ENCODE assay signal across 12 cellular contexts in the genomic region with DNA sequence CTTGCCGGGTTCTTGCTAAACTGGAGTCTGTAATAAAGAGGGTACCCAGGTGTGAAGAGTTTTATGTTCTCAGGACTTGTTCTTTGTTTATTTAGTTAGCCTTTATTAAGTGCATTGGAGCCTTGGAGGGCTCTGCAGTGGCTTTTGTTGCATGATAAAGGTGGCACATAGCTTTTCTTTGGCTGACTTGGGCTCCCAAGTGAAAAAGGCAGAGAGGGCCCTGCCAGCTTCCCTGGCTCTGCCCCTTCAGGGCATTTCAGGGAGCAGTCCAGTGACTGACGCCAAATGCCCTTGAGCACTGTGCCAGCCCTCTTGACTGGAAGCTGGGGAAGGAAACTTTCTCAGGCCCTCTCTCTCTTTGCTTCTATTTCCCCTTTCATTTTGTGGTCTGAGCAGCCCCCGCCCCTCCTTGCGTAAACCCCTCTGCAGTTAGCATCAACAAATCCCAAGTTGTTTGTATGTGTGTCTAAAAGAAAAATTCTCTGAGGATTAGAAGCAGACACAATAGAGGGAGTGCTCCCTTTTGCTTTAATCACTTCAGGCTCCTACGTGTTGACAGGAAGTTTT.
A peak's percentile ranks its signal among the peaks of the same experiment; 100 is the strongest.
DNase-seq lines count a peak whose midpoint lies in the region; ATAC-seq, FAIRE-seq and TF ChIP-seq lines count a peak whose summit lies in the region.
"Had no signal": no experiment of that assay in that cellular context is flagged by ENCODE, and none has a peak within 500 bp of the region (broad histone marks: within the 10 kb centered on the region; RNA-seq: fewer than 3 reads in every experiment).

No MANE protein-coding gene starts in this region.

- no peak for FAIRE-seq in HepG2 (lab: Jason Lieb, UNC)

- H3K4me3 Mint-ChIP-seq in endothelial cell (ENCODE audit: unreplicated experiment), result no peak overlapping the region

- H3K9me3 Mint-ChIP-seq in endothelial cell (ENCODE audit: unreplicated experiment), result no peaks in the 10 kb centered on the region

- TF ChIP-seq EP300 in HepG2 (IDR thresholded peaks at IDR 0.05; ENCODE audit: low read depth in 2 of 2, low read length in 2 of 2) (no peak), HepG2 (CRISPR knock-in tag; IDR thresholded peaks at IDR 0.05; ENCODE audit: borderline replicate concordance) (no peak)

- H3K27me3 ChIP-seq in right lobe of liver (peaks cover 0 to 5% of the 10 kb centered on the region in 2 donors), HepG2 (ENCODE audit: control insufficient read depth in 1 of 2, insufficient read depth in 2 of 2, low read length in 2 of 2) (no peaks in the 10 kb centered on the region)

- in situ Hi-C loops in HepG2 (cut with HindIII; ENCODE audit: extremely low pct_ligation_motif_present, low pct_unique_long_range_greater_than_20kb), result no loop called here
- in situ Hi-C loops in ACHN (cut with HindIII; ENCODE audit: low pct_ligation_motif_present, low pct_unique_long_range_greater_than_20kb, low sequenced_read_pairs), result no loop called here

- no peak for DNase-seq in right lobe of liver
- DNase-seq in HepG2 (ENCODE audit: low spot score), result no peak
- no peak for DNase-seq in endothelial cell (ENCODE audit: low spot score)
- DNase-seq in activated naive CD4-positive, alpha-beta T cell treated with anti-CD3 and anti-CD28 coated beads, Interleukin-2, amount 50 U/mL, for 16 hours, result no peak
- DNase-seq in ACHN, result no peak
- no peak for DNase-seq in HEK293T (ENCODE audit: extremely low spot score)
- DNase-seq: activated CD4-positive, CD25-positive, alpha-beta regulatory T cell treated with anti-CD3 and anti-CD28 coated beads, Interleukin-2, amount 50 U/mL, for 72 hours; activated effector memory CD4-positive, alpha-beta T cell treated with Interleukin-2 at 50 U/mL for 16 hours; RPMI8226; stimulated activated CD4-positive, alpha-beta T cell treated with anti-CD3 and anti-CD28 coated beads, Interleukin-1b, Interleukin-23, amount 100 ng/mL, for 48 hours had no signal

- TF ChIP-seq POLR2A in right lobe of liver (IDR thresholded peaks at IDR 0.05), result no peak
- no peak for TF ChIP-seq POLR2A in HepG2 (IDR thresholded peaks at IDR 0.05; ENCODE audit: insufficient read depth in 1 of 2, low read depth in 2 of 2, low read length in 2 of 2)

- TF ChIP-seq CTCF in right lobe of liver (IDR thresholded peaks at IDR 0.05) (no peak), HepG2 (CRISPR knock-in tag; IDR thresholded peaks at IDR 0.05) (no peak), endothelial cell (IDR thresholded peaks at IDR 0.05; ENCODE audit: unreplicated experiment) (no peak)

- BruUV-seq in HepG2 (replicated peaks; lab: Mats Ljungman, UMichigan), result no TSS peak

- no peaks in the 10 kb centered on the region for H3K79me2 ChIP-seq in HepG2 (ENCODE audit: insufficient read depth, low read length)

- CTCF ChIA-PET in HepG2 (lab: Yijun Ruan, JAX; ENCODE audit: low intra/inter-chr PET ratio, low total read pairs), result no interaction called here
- CTCF ChIA-PET in HEK293T (lab: Yijun Ruan, JAX), result no interaction called here

- no peaks in the 10 kb centered on the region for H3K9me3 ChIP-seq in right lobe of liver
- H3K9me3 ChIP-seq in HepG2 (ENCODE audit: low read length), result no peaks in the 10 kb centered on the region
- no peaks in the 10 kb centered on the region for H3K9me3 ChIP-seq in mesodermal cell (ENCODE audit: control insufficient read depth, low read length)

- H3K4me1 Mint-ChIP-seq in endothelial cell (ENCODE audit: unreplicated experiment), result peaks cover 12% of the 10 kb centered on the region

- no peak overlapping the region for H2AFZ ChIP-seq in HepG2 (ENCODE audit: low read length)

- ATAC-seq in right lobe of liver (peak in 3 of 4 donors; percentile 37 to 65 (median 37)), HepG2 (no peak), GM19324 (IDR thresholded peaks at IDR 0.05; ENCODE audit: low FRiP score, unreplicated experiment) (no peak)

- H3K27ac Mint-ChIP-seq in endothelial cell (ENCODE audit: unreplicated experiment), result peak overlapping the region; percentile 75

- TF ChIP-seq RAD21 in HepG2 (CRISPR knock-in tag; IDR thresholded peaks at IDR 0.05), result no peak

- intact Hi-C loops in right lobe of liver (cut with DNase I), result no loop called here
- intact Hi-C loops in HepG2 (cut with micrococcal nuclease; ENCODE audit: unreplicated experiment), result no loop called here

- peaks cover 3% of the 10 kb centered on the region for H3K27me3 Mint-ChIP-seq in endothelial cell (ENCODE audit: unreplicated experiment)

- no peak overlapping the region for H3K9ac ChIP-seq in HepG2 (ENCODE audit: insufficient read depth, low read depth, low read length)

- H3K4me3 ChIP-seq in right lobe of liver, result no peak overlapping the region
- H3K4me3 ChIP-seq in HepG2 (replicated peaks in 1 of 3; ENCODE audit: insufficient read depth in 1 of 3, low read depth in 2 of 3, low read length in 3 of 3), result no peak overlapping the region
- no peak overlapping the region for H3K4me3 ChIP-seq in mesodermal cell (ENCODE audit: extremely low read depth, insufficient read depth, low read length, poor library complexity, severe bottlenecking)

- POLR2A ChIA-PET in HepG2 (lab: Yijun Ruan, JAX), result no interaction called here
- POLR2A ChIA-PET in HEK293T (lab: Yijun Ruan, JAX), result no interaction called here

- no peak overlapping the region for H3K4me2 ChIP-seq in HepG2 (ENCODE audit: low read depth, low read length)

- no peaks in the 10 kb centered on the region for H3K36me3 Mint-ChIP-seq in endothelial cell (ENCODE audit: low read depth, unreplicated experiment)

- 36% methylated on average over 5 of the region's 5 CpGs for WGBS in right lobe of liver (ENCODE audit: insufficient coverage, low coverage, low lambda C conversion rate, missing lambda C conversion rate)
- 31% methylated on average over 4 of the region's 5 CpGs for WGBS in HepG2 (ENCODE audit: low lambda C conversion rate)
- WGBS in mesodermal cell (ENCODE audit: insufficient coverage in 2 of 2), 2 experiments, result 57% methylated on average over 1 of the region's 5 CpGs; no CpG with 5 or more reads in 1 of the 2 experiments

- no peaks in the 10 kb centered on the region for H4K20me1 ChIP-seq in HepG2 (ENCODE audit: insufficient read depth, low read length)

- H3K36me3 ChIP-seq in right lobe of liver, result no peaks in the 10 kb centered on the region
- no peaks in the 10 kb centered on the region for H3K36me3 ChIP-seq in HepG2 (replicated peaks in 1 of 2; ENCODE audit: control insufficient read depth in 1 of 2, insufficient read depth in 2 of 2, low read length in 2 of 2)
- no peaks in the 10 kb centered on the region for H3K36me3 ChIP-seq in mesodermal cell (ENCODE audit: control insufficient read depth, insufficient read depth, low read length)

- H3K4me1 ChIP-seq in right lobe of liver, result no peaks in the 10 kb centered on the region
- no peaks in the 10 kb centered on the region for H3K4me1 ChIP-seq in HepG2 (ENCODE audit: insufficient read depth, low read length)
- peaks cover 26% of the 10 kb centered on the region for H3K4me1 ChIP-seq in mesodermal cell (ENCODE audit: control insufficient read depth, insufficient read depth, low read length, poor library complexity, severe bottlenecking)

- H3K27ac ChIP-seq in right lobe of liver, result no peak overlapping the region
- H3K27ac ChIP-seq in HepG2 (ENCODE audit: extremely low read length, insufficient read depth, low read length), result no peak overlapping the region
- peak overlapping the region; percentile 23 for H3K27ac ChIP-seq in mesodermal cell (ENCODE audit: low read depth, low read length, severe bottlenecking)

TF ChIP-seq in HepG2, 621 proteins besides CTCF, POLR2A, EP300 and RAD21:
- no peak for TF ChIP-seq FOXC1 (CRISPR knock-in tag; IDR thresholded peaks at IDR 0.05; ENCODE audit: borderline replicate concordance)
- no peak for TF ChIP-seq AKAP8 (CRISPR knock-in tag; IDR thresholded peaks at IDR 0.05)
- TF ChIP-seq ZNF549 (CRISPR knock-in tag; IDR thresholded peaks at IDR 0.05), result no peak
- TF ChIP-seq ZNF530 (CRISPR knock-in tag; IDR thresholded peaks at IDR 0.05; ENCODE audit: low read depth), result no peak
- no peak for TF ChIP-seq ZFY (CRISPR knock-in tag; IDR thresholded peaks at IDR 0.05)
- no peak for TF ChIP-seq ETV5 (CRISPR knock-in tag; IDR thresholded peaks at IDR 0.05; ENCODE audit: borderline replicate concordance)
- TF ChIP-seq, protein P1, sequence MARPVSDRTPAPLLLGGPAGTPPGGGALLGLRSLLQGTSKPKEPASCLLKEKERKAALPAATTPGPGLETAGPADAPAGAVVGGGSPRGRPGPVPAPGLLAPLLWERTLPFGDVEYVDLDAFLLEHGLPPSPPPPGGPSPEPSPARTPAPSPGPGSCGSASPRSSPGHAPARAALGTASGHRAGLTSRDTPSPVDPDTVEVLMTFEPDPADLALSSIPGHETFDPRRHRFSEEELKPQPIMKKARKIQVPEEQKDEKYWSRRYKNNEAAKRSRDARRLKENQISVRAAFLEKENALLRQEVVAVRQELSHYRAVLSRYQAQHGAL (CRISPR knock-in tag; IDR thresholded peaks at IDR 0.05; ENCODE audit: not compliant biosample characterization), result no peak
- TF ChIP-seq ZNF790 (CRISPR knock-in tag; IDR thresholded peaks at IDR 0.05; ENCODE audit: borderline replicate concordance), result no peak
- no peak for TF ChIP-seq ZNF768 (CRISPR knock-in tag; IDR thresholded peaks at IDR 0.05)
- no peak for TF ChIP-seq HOXD1 (CRISPR knock-in tag; IDR thresholded peaks at IDR 0.05)
TF ChIP-seq in HepG2: peak in this region for 0.

TF ChIP-seq in HEK293T, 16 proteins besides CTCF, POLR2A, EP300 and RAD21:
- no peak for TF ChIP-seq ZNF384 (IDR thresholded peaks at IDR 0.05)
- TF ChIP-seq HDGF (IDR thresholded peaks at IDR 0.05; ENCODE audit: borderline replicate concordance), result no peak
- no peak for TF ChIP-seq SP1 (IDR thresholded peaks at IDR 0.05)
- TF ChIP-seq NFRKB (IDR thresholded peaks at IDR 0.05), result no peak
- TF ChIP-seq CTBP1 (IDR thresholded peaks at IDR 0.05; ENCODE audit: borderline replicate concordance), result no peak
- TF ChIP-seq SUZ12 (IDR thresholded peaks at IDR 0.05), result no peak
- no peak for TF ChIP-seq ELF4 (IDR thresholded peaks at IDR 0.05)

Comparison
In these comparisons a context has a peak if more than half of its experiments do, and no peak if none do; other contexts are left out.
1. ATAC-seq: peak in right lobe of liver (3 of 4); none in HepG2 (single experiment) and GM19324 (single experiment).